Comparison of ENCODE assay signal across 7 cellular contexts in the genomic region with DNA sequence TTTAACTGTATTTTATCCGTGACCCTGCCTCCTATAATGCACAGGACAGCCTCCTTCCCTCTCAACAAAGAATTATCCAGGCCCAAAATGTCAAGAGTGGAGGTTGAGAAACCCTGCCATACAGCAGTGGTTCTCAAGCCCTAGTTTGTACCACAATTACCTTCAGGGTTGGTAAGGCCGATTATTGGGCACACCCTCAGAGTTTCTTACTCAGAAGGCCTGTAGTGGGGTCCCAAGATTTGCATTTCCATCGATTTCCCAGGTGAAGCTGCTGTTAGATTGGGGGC. TPM values are rescaled to one million over a fixed set of nuclear protein-coding genes. Genes with fewer than 3 reads are reported as not detected.
DNase-seq lines count a peak whose midpoint lies in the region; ATAC-seq and TF ChIP-seq lines count a peak whose summit lies in the region.

No MANE protein-coding gene starts in this region.

- no peaks in the 10 kb centered on the region for H3K27me3 ChIP-seq in iPS-15b (ENCODE audit: control insufficient read depth, insufficient read depth, low read length)

- H3K27me3 Mint-ChIP-seq in HFFc6 (ENCODE audit: insufficient read depth): peaks cover 3% of the 10 kb centered on the region
- peaks cover 18% of the 10 kb centered on the region for H3K27me3 Mint-ChIP-seq in activated CD8-positive, alpha-beta T cell treated with anti-CD3 and anti-CD28 coated beads, Interleukin-2, amount 10 ng/mL, durations not matched to agents 7 days and 5 days (ENCODE audit: low read depth)
- no peaks in the 10 kb centered on the region for H3K27me3 Mint-ChIP-seq in stimulated activated naive CD8-positive, alpha-beta T cell treated with anti-CD3 and anti-CD28 coated beads, Interleukin-15, amount 100 ng/mL, for 72 hours

- no peak for ATAC-seq in activated CD8-positive, alpha-beta T cell treated with anti-CD3 and anti-CD28 coated beads, Interleukin-2, amount 10 ng/mL, durations not matched to agents 7 days and 5 days
- ATAC-seq in stimulated activated naive CD8-positive, alpha-beta T cell treated with anti-CD3 and anti-CD28 coated beads, Interleukin-15, amount 100 ng/mL, for 72 hours: no peak
- no peak for ATAC-seq in HG03354 (IDR thresholded peaks at IDR 0.05; ENCODE audit: poor library complexity, severe bottlenecking, unreplicated experiment)

- no peaks in the 10 kb centered on the region for H3K9me3 ChIP-seq in iPS-15b (ENCODE audit: control insufficient read depth, insufficient read depth, low read length)

- H3K36me3 Mint-ChIP-seq in HFFc6 (ENCODE audit: low read depth): no peaks in the 10 kb centered on the region
- H3K36me3 Mint-ChIP-seq in activated CD8-positive, alpha-beta T cell treated with anti-CD3 and anti-CD28 coated beads, Interleukin-2, amount 10 ng/mL, durations not matched to agents 7 days and 5 days (ENCODE audit: low read depth): peaks cover 15% of the 10 kb centered on the region

- peaks cover 14% of the 10 kb centered on the region for H3K4me1 ChIP-seq in iPS-15b (ENCODE audit: control insufficient read depth, insufficient read depth, low read length)

- no peak for TF ChIP-seq CTCF in HFFc6 (IDR thresholded peaks at IDR 0.05)
- TF ChIP-seq CTCF in GM13977 (IDR thresholded peaks at IDR 0.05; ENCODE audit: extremely low read depth, insufficient read depth, missing control alignments): no peak

- POLR2A ChIA-PET in activated CD8-positive, alpha-beta T cell treated with anti-CD3 and anti-CD28 coated beads, Interleukin-2, amount 10 ng/mL, durations not matched to agents 7 days and 5 days (lab: Charles Lee): interaction anchor here (1.3 kb wide), 1 partner anchor 68 kb away, joined by 3 read pairs; a partner anchor contains a TSS

- H3K4me3 Mint-ChIP-seq in HFFc6: peak overlapping the region; percentile 92
- H3K4me3 Mint-ChIP-seq in activated CD8-positive, alpha-beta T cell treated with anti-CD3 and anti-CD28 coated beads, Interleukin-2, amount 10 ng/mL, durations not matched to agents 7 days and 5 days: peak overlapping the region; percentile 79
- peak overlapping the region; percentile 88 to 89 for H3K4me3 Mint-ChIP-seq in stimulated activated naive CD8-positive, alpha-beta T cell treated with anti-CD3 and anti-CD28 coated beads, Interleukin-15, amount 100 ng/mL, for 72 hours

- peaks cover 28% of the 10 kb centered on the region for H3K4me1 Mint-ChIP-seq in HFFc6 (ENCODE audit: low read depth)
- H3K4me1 Mint-ChIP-seq in activated CD8-positive, alpha-beta T cell treated with anti-CD3 and anti-CD28 coated beads, Interleukin-2, amount 10 ng/mL, durations not matched to agents 7 days and 5 days (ENCODE audit: low read depth): peaks cover 34% of the 10 kb centered on the region
- peaks cover 43% of the 10 kb centered on the region for H3K4me1 Mint-ChIP-seq in stimulated activated naive CD8-positive, alpha-beta T cell treated with anti-CD3 and anti-CD28 coated beads, Interleukin-15, amount 100 ng/mL, for 72 hours

- peak overlapping the region; percentile 42 for H3K9ac ChIP-seq in iPS-15b (ENCODE audit: low read depth, low read length)

- no peaks in the 10 kb centered on the region for H3K36me3 ChIP-seq in iPS-15b (ENCODE audit: control insufficient read depth, insufficient read depth, low read length)

- H3K27ac Mint-ChIP-seq in HFFc6: peak overlapping the region; percentile 94
- H3K27ac Mint-ChIP-seq in activated CD8-positive, alpha-beta T cell treated with anti-CD3 and anti-CD28 coated beads, Interleukin-2, amount 10 ng/mL, durations not matched to agents 7 days and 5 days: peak overlapping the region; percentile 92
- H3K27ac Mint-ChIP-seq in stimulated activated naive CD8-positive, alpha-beta T cell treated with anti-CD3 and anti-CD28 coated beads, Interleukin-15, amount 100 ng/mL, for 72 hours: peak overlapping the region; percentile 97 to 98

- peak overlapping the region; percentile 84 for H3K4me3 ChIP-seq in iPS-15b (ENCODE audit: low read depth, low read length)

- H3K9me3 Mint-ChIP-seq in HFFc6: no peaks in the 10 kb centered on the region
- no peaks in the 10 kb centered on the region for H3K9me3 Mint-ChIP-seq in activated CD8-positive, alpha-beta T cell treated with anti-CD3 and anti-CD28 coated beads, Interleukin-2, amount 10 ng/mL, durations not matched to agents 7 days and 5 days (ENCODE audit: insufficient read depth)
- no peaks in the 10 kb centered on the region for H3K9me3 Mint-ChIP-seq in stimulated activated naive CD8-positive, alpha-beta T cell treated with anti-CD3 and anti-CD28 coated beads, Interleukin-15, amount 100 ng/mL, for 72 hours

- DNase-seq in HFFc6 (no peak), GM13977 (ENCODE audit: low spot score) (no peak)
- DNase-seq in activated CD8-positive, alpha-beta T cell treated with anti-CD3 and anti-CD28 coated beads, Interleukin-2, amount 10 ng/mL, durations not matched to agents 7 days and 5 days: no peak
- DNase-seq in stimulated activated naive CD8-positive, alpha-beta T cell treated with anti-CD3 and anti-CD28 coated beads, Interleukin-15, amount 100 ng/mL, for 72 hours: no peak
- DNase-seq in activated CD4-positive, CD25-positive, alpha-beta regulatory T cell (lab: John Stamatoyannopoulos, UW): no peak

- CTCF ChIA-PET in activated CD8-positive, alpha-beta T cell treated with anti-CD3 and anti-CD28 coated beads, Interleukin-2, amount 10 ng/mL, durations not matched to agents 7 days and 5 days (lab: Charles Lee): interaction anchor here (1.5 to 2.0 kb wide), 3 partner anchors 9 to 46 kb away, joined by 4 to 5 read pairs (median 4); a partner anchor contains a TSS

- in situ Hi-C loops in GM13977 (cut with MboI; ENCODE audit: low pct_unique_long_range_greater_than_20kb, low sequenced_read_pairs, unreplicated experiment): no loop called here

RNA-seq across cellular contexts. Expression of a gene that starts 0.4 kb away (rescaled TPM):
- 1 to 10 TPM; 3.4 to 4.7 (median 3.6) TPM for total RNA-seq in HFFc6 (2021; fragmentation: NEBNext Ultra II Directional; extraction: Animal tissue kit (Norgen Biotek cat#: 25700))
- total RNA-seq in activated CD8-positive, alpha-beta T cell treated with anti-CD3 and anti-CD28 coated beads, Interleukin-2, amount 10 ng/mL, durations not matched to agents 7 days and 5 days: 1 to 10 TPM; 6.3 to 6.7 TPM

RNA-seq across cellular contexts. Expression of a gene that starts 46.7 kb away (rescaled TPM):
- 10 to 100 TPM; 18.4 to 28.9 (median 21.1) TPM for total RNA-seq in HFFc6 (2021; fragmentation: NEBNext Ultra II Directional; extraction: Animal tissue kit (Norgen Biotek cat#: 25700))
- total RNA-seq in activated CD8-positive, alpha-beta T cell treated with anti-CD3 and anti-CD28 coated beads, Interleukin-2, amount 10 ng/mL, durations not matched to agents 7 days and 5 days: 10 to 100 TPM; 52.7 to 66.8 TPM
